Comparison of ENCODE assay signal across 8 cellular contexts in the genomic region with DNA sequence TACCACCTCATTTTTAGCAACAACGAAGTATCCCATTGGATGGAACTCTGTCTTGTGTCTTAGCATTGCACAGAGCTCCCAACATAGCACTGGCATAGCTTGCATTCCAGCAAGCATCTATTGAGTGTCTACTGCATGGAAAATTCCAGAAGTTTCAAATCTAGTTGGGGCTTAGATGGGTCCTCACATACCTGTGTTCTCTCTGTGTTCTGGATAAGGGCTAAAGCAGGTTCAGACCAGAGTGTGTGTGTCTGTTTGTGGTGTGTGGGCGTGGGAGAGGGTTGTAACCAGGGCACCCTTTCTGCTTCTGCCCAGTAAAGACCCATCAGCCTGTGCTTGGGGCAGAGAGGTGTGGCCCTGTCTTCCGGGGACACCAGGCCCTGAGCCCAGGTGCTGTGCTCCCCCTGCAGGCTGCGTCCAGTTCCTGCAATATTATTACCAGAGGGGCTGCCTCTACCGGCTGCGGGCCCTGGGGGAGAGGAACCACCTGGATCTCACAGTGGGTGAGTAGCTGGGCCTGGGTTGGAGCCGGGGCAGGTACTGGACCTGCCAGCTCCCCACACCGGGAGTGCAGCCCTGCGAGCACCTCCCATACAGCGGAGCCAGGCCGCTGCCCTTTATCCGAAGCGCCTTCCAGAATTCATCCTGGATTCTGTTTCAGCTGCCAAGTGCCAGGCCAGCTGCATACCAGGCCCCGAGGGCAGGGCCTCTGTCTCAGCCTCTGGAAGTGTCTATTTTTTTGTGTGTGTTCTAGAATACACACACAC. TPM values are rescaled to one million over a fixed set of nuclear protein-coding genes. Genes with fewer than 3 reads are reported as not detected.
DNase-seq lines count a peak whose midpoint lies in the region; ATAC-seq and TF ChIP-seq lines count a peak whose summit lies in the region.

No MANE protein-coding gene starts in this region.

- H3K4me1 ChIP-seq in liver (ENCODE audit: control insufficient read depth in 4 of 4, insufficient read depth in 4 of 4, low read length in 3 of 4), result peaks cover 0 to 12% (median 10%) of the 10 kb centered on the region in 4 donors

- peak; percentile 79 for ATAC-seq in HG02981 (IDR thresholded peaks at IDR 0.05; ENCODE audit: unreplicated experiment)
- peak; percentile 77 for ATAC-seq in WTC11

- DNase-seq in 8988T, result peak; percentile 91
- DNase-seq in GM13977 (ENCODE audit: low spot score), result peak; percentile 95
- peak; percentile 68 for DNase-seq in NCI-H2171 treated with DMSO at 0.1 percent for 48 hours (lab: John Stamatoyannopoulos, UW)
- peak; percentile 88 for DNase-seq in WTC11 (ENCODE audit: low spot score)
- peak; percentile 74 for DNase-seq in central memory CD4-positive, alpha-beta T cell
- DNase-seq in stimulated activated CD8-positive, alpha-beta memory T cell treated with anti-CD3 and anti-CD28 coated beads, Interleukin-12 subunit alpha, Interleukin-12 subunit beta, amount 100 ng/mL, for 4 hours (ENCODE audit: low read depth), result peak; percentile 60

- H3K36me3 Mint-ChIP-seq in WTC11, result peaks cover 2% of the 10 kb centered on the region; the same call in 1 of the 2 replicates

- TF ChIP-seq RAD21 in liver (IDR thresholded peaks at IDR 0.05), result peak; percentile 98 to 99

- TF ChIP-seq CTCF in GM13977 (IDR thresholded peaks at IDR 0.05; ENCODE audit: extremely low read depth, insufficient read depth, missing control alignments), result peak; percentile 92
- TF ChIP-seq CTCF in WTC11 (IDR thresholded peaks at IDR 0.05), result peak; percentile 77
- peak; percentile 86 for TF ChIP-seq CTCF in liver (IDR thresholded peaks at IDR 0.05; ENCODE audit: low read depth, low read length, missing input control)

- H3K9me3 ChIP-seq in liver (ENCODE audit: control insufficient read depth in 4 of 4, low read length in 3 of 4), result no peaks in the 10 kb centered on the region

- H3K9ac ChIP-seq in liver (ENCODE audit: low read depth in 1 of 2, low read length in 2 of 2), result peak overlapping the region in 1 of 2 donors; percentile 64

- CTCF ChIA-PET in WTC11 (lab: Charles Lee), result interaction anchor here (0.6 to 15.3 kb wide), 20 partner anchors 9 to 330 kb away, joined by 3 to 227 read pairs (median 3); a partner anchor contains a TSS

- H3K27ac ChIP-seq in liver (ENCODE audit: low read depth in 1 of 2, low read length in 2 of 2), result peak overlapping the region in 1 of 2 donors; percentile 18

- no peak overlapping the region for H3K4me3 ChIP-seq in liver (ENCODE audit: low read depth in 1 of 3, low read length in 3 of 3)

- H3K9me3 Mint-ChIP-seq in WTC11, result no peaks in the 10 kb centered on the region

- 27% methylated on average over 14 of the region's 14 CpGs for WGBS in liver

- H3K36me3 ChIP-seq in liver (ENCODE audit: control insufficient read depth in 4 of 4, insufficient read depth in 3 of 4, low read depth in 1 of 4, low read length in 3 of 4), result no peaks in the 10 kb centered on the region

- in situ Hi-C loops in GM13977 (cut with MboI; ENCODE audit: low pct_unique_long_range_greater_than_20kb, low sequenced_read_pairs, unreplicated experiment), result no loop called here

- POLR2A ChIA-PET in WTC11 (lab: Charles Lee), result interaction anchor here (0.5 to 0.6 kb wide), 2 partner anchors 46 to 53 kb away, joined by 3 read pairs; no protein-coding TSS in a partner anchor

- no peak overlapping the region for H3K4me3 Mint-ChIP-seq in WTC11

- no peaks in the 10 kb centered on the region for H3K27me3 Mint-ChIP-seq in WTC11 (ENCODE audit: low read depth)

- H3K27ac Mint-ChIP-seq in WTC11, result peak overlapping the region; percentile 72

- H3K27me3 ChIP-seq in liver (ENCODE audit: control insufficient read depth in 4 of 4, insufficient read depth in 4 of 4, low read length in 3 of 4), result no peaks in the 10 kb centered on the region

- peaks cover 16% of the 10 kb centered on the region for H3K4me1 Mint-ChIP-seq in WTC11

TF ChIP-seq in WTC11, 78 proteins besides CTCF, POLR2A, EP300 and RAD21:
- TF ChIP-seq, protein P1, sequence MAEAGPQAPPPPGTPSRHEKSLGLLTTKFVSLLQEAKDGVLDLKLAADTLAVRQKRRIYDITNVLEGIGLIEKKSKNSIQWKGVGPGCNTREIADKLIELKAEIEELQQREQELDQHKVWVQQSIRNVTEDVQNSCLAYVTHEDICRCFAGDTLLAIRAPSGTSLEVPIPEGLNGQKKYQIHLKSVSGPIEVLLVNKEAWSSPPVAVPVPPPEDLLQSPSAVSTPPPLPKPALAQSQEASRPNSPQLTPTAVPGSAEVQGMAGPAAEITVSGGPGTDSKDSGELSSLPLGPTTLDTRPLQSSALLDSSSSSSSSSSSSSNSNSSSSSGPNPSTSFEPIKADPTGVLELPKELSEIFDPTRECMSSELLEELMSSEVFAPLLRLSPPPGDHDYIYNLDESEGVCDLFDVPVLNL (CRISPR knock-in tag; IDR thresholded peaks at IDR 0.05; ENCODE audit: borderline replicate concordance, low read depth), result no peak
- TF ChIP-seq ZNF121 (CRISPR knock-in tag; IDR thresholded peaks at IDR 0.05) (peak; percentile 72; the same call in 1 of the 2 replicates), RELA (CRISPR knock-in tag; IDR thresholded peaks at IDR 0.05; ENCODE audit: borderline replicate concordance) (no peak), KAT7 (CRISPR knock-in tag; IDR thresholded peaks at IDR 0.05; ENCODE audit: borderline replicate concordance) (no peak), SP1 (CRISPR knock-in tag; conservative IDR thresholded peaks at IDR 0.05) (0 out of 2 replicates have a peak, but pooled peaks have one; percentile 36), GABPB1 (CRISPR knock-in tag; IDR thresholded peaks at IDR 0.05) (no peak)
- TF ChIP-seq, protein P2, sequence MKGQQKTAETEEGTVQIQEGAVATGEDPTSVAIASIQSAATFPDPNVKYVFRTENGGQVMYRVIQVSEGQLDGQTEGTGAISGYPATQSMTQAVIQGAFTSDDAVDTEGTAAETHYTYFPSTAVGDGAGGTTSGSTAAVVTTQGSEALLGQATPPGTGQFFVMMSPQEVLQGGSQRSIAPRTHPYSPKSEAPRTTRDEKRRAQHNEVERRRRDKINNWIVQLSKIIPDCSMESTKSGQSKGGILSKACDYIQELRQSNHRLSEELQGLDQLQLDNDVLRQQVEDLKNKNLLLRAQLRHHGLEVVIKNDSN (CRISPR knock-in tag; IDR thresholded peaks at IDR 0.05), result no peak
- TF ChIP-seq, protein P3, sequence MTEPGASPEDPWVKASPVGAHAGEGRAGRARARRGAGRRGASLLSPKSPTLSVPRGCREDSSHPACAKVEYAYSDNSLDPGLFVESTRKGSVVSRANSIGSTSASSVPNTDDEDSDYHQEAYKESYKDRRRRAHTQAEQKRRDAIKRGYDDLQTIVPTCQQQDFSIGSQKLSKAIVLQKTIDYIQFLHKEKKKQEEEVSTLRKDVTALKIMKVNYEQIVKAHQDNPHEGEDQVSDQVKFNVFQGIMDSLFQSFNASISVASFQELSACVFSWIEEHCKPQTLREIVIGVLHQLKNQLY (CRISPR knock-in tag; IDR thresholded peaks at IDR 0.05), result no peak

TF ChIP-seq in liver, 16 proteins besides CTCF, POLR2A, EP300 and RAD21:
- TF ChIP-seq RXRA (IDR thresholded peaks at IDR 0.05), result peak in 1 of 2 donors; percentile 12
- TF ChIP-seq EGR1 (IDR thresholded peaks at IDR 0.05; ENCODE audit: low read depth in 2 of 2), result peak; percentile 48 to 88
- no peak for TF ChIP-seq GABPA (IDR thresholded peaks at IDR 0.05 in 1 of 2, conservative IDR thresholded peaks at IDR 0.05 in 1 of 2)
- TF ChIP-seq, protein P4, sequence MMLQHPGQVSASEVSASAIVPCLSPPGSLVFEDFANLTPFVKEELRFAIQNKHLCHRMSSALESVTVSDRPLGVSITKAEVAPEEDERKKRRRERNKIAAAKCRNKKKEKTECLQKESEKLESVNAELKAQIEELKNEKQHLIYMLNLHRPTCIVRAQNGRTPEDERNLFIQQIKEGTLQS (IDR thresholded peaks at IDR 0.05), result no peak

RNA-seq across cellular contexts. Expression of a gene that starts 20.3 kb away (rescaled TPM):
- total RNA-seq in WTC11 (2021) (35.8 to 45.3 TPM (median 36.2 TPM) in 3 replicates), liver (1 to 10 TPM; 5.9 to 7.0 TPM)
- polyA plus RNA-seq in liver, result 1 to 10 TPM in 1 of 2 donors, under 1 TPM in 1; 0.97 to 1.1 TPM

RNA-seq across cellular contexts. Expression of a gene that starts 30.6 kb away (rescaled TPM):
- total RNA-seq in WTC11 (2021) (18.0 to 19.5 TPM (median 18.4 TPM) in 3 replicates), liver (1 to 10 TPM; 4.3 to 7.9 TPM)
- 1 to 10 TPM; 1.8 to 5.8 TPM for polyA plus RNA-seq in liver
